Comparison of ENCODE assay signal across 8 cellular contexts in the genomic region with DNA sequence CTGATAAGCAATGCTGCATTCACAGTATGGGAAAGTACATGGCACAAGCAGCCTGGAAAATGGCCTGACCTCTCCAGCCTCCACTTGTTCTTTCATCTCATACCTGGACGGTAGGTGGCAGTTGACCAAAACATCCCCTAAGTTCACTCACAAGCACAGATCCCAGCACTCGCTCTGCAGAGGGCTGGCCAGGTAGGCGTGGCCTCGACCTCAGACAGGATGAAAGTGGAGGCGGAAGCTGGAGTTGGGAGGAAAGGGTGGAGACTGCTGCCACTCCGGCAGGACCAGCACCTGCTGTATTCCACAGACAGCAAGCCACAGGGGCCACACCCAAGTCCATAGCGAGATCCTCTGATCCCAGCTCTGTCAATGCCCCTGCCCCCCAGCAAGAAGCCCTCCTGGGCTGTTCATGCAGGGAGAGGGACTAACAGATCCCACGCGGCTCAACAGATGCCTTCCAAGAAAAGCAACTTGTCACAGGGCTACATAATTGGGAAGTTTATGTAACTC. TPM values are rescaled to one million over a fixed set of nuclear protein-coding genes. Genes with fewer than 3 reads are reported as not detected.
DNase-seq lines count a peak whose midpoint lies in the region; ATAC-seq and TF ChIP-seq lines count a peak whose summit lies in the region.

No MANE protein-coding gene starts in this region.

- no peak overlapping the region for H3K27ac Mint-ChIP-seq in activated CD4-positive, alpha-beta memory T cell treated with anti-CD3 and anti-CD28 coated beads, Interleukin-2, amount 10 ng/mL, durations not matched to agents 7 days and 5 days

- H3K27ac ChIP-seq in 22Rv1 (peak overlapping the region; percentile 52), skeletal muscle tissue (ENCODE audit: low read depth, low read length) (peak overlapping the region; percentile 0)

- no peaks in the 10 kb centered on the region for H3K27me3 ChIP-seq in skeletal muscle tissue (ENCODE audit: control insufficient read depth in 3 of 3, insufficient read depth in 3 of 3, low read length in 3 of 3)

- peaks cover 45% of the 10 kb centered on the region for H3K4me1 Mint-ChIP-seq in activated CD4-positive, alpha-beta memory T cell treated with anti-CD3 and anti-CD28 coated beads, Interleukin-2, amount 10 ng/mL, durations not matched to agents 7 days and 5 days

- peaks cover 6 to 22% (median 18%) of the 10 kb centered on the region in 3 donors for H3K36me3 ChIP-seq in skeletal muscle tissue (ENCODE audit: control insufficient read depth in 3 of 3, insufficient read depth in 3 of 3, low read length in 3 of 3)

- no peaks in the 10 kb centered on the region for H3K9me3 ChIP-seq in skeletal muscle tissue (ENCODE audit: control insufficient read depth in 3 of 3, low read length in 3 of 3)

- peak; percentile 56 for ATAC-seq in left ventricle myocardium superior
- no peak for ATAC-seq in HG03097 (IDR thresholded peaks at IDR 0.05; ENCODE audit: low FRiP score, unreplicated experiment)

- H3K4me3 Mint-ChIP-seq in activated CD4-positive, alpha-beta memory T cell treated with anti-CD3 and anti-CD28 coated beads, Interleukin-2, amount 10 ng/mL, durations not matched to agents 7 days and 5 days: no peak overlapping the region

- DNase-seq in GM13976 (ENCODE audit: low spot score) (peak; percentile 76), NCI-H2029 treated with DMSO at 0.1 percent for 48 hours (lab: John Stamatoyannopoulos, UW) (peak; percentile 55), left ventricle myocardium superior (peak; percentile 74), DMS114 treated with DMSO at 0.1 percent for 48 hours (lab: John Stamatoyannopoulos, UW; ENCODE audit: unreplicated experiment) (no peak)
- peak; percentile 28 for DNase-seq in activated CD4-positive, alpha-beta memory T cell treated with anti-CD3 and anti-CD28 coated beads, Interleukin-2, amount 10 ng/mL, durations not matched to agents 7 days and 5 days

- peaks cover 44 to 53% (median 51%) of the 10 kb centered on the region in 3 donors for H3K4me1 ChIP-seq in skeletal muscle tissue (ENCODE audit: control insufficient read depth in 3 of 3, insufficient read depth in 3 of 3, low read length in 3 of 3)

- peak overlapping the region in 1 of 3 donors; percentile 54 for H3K4me3 ChIP-seq in skeletal muscle tissue (ENCODE audit: low read length in 3 of 3)

- CTCF ChIA-PET in activated CD4-positive, alpha-beta memory T cell treated with anti-CD3 and anti-CD28 coated beads, Interleukin-2, amount 10 ng/mL, durations not matched to agents 7 days and 5 days (lab: Charles Lee): no interaction called here

- TF ChIP-seq CTCF in 22Rv1 (IDR thresholded peaks at IDR 0.05) (peak; percentile 82), GM13976 (IDR thresholded peaks at IDR 0.05; ENCODE audit: borderline replicate concordance, control extremely low read depth, extremely low read depth, insufficient read depth, missing control alignments) (peak; percentile 53)

- no peaks in the 10 kb centered on the region for H3K27me3 Mint-ChIP-seq in activated CD4-positive, alpha-beta memory T cell treated with anti-CD3 and anti-CD28 coated beads, Interleukin-2, amount 10 ng/mL, durations not matched to agents 7 days and 5 days

- POLR2A ChIA-PET in activated CD4-positive, alpha-beta memory T cell treated with anti-CD3 and anti-CD28 coated beads, Interleukin-2, amount 10 ng/mL, durations not matched to agents 7 days and 5 days (lab: Charles Lee): no interaction called here

- no peaks in the 10 kb centered on the region for H3K36me3 Mint-ChIP-seq in activated CD4-positive, alpha-beta memory T cell treated with anti-CD3 and anti-CD28 coated beads, Interleukin-2, amount 10 ng/mL, durations not matched to agents 7 days and 5 days (ENCODE audit: low read depth)

- H3K9ac ChIP-seq in skeletal muscle tissue (ENCODE audit: low read depth in 1 of 3, low read length in 3 of 3): peak overlapping the region in 1 of 3 donors; percentile 64

- intact Hi-C loops in left ventricle myocardium superior (cut with micrococcal nuclease): no loop called here

- in situ Hi-C loops in GM13976 (cut with MboI; ENCODE audit: low sequenced_read_pairs, unreplicated experiment): no loop called here

- H3K9me3 Mint-ChIP-seq in activated CD4-positive, alpha-beta memory T cell treated with anti-CD3 and anti-CD28 coated beads, Interleukin-2, amount 10 ng/mL, durations not matched to agents 7 days and 5 days: no peaks in the 10 kb centered on the region

RNA-seq across cellular contexts. Expression of a gene that starts 31.3 kb away (rescaled TPM):
- 1 to 10 TPM; 4.2 to 5.0 TPM for total RNA-seq in activated CD4-positive, alpha-beta memory T cell treated with anti-CD3 and anti-CD28 coated beads, Interleukin-2, amount 10 ng/mL, durations not matched to agents 7 days and 5 days
- total RNA-seq in left ventricle myocardium superior: 16.7 TPM
- 11.5 TPM for total RNA-seq in skeletal muscle tissue
